1 cellular context compared by ENCODE assay signal in the genomic region with DNA sequence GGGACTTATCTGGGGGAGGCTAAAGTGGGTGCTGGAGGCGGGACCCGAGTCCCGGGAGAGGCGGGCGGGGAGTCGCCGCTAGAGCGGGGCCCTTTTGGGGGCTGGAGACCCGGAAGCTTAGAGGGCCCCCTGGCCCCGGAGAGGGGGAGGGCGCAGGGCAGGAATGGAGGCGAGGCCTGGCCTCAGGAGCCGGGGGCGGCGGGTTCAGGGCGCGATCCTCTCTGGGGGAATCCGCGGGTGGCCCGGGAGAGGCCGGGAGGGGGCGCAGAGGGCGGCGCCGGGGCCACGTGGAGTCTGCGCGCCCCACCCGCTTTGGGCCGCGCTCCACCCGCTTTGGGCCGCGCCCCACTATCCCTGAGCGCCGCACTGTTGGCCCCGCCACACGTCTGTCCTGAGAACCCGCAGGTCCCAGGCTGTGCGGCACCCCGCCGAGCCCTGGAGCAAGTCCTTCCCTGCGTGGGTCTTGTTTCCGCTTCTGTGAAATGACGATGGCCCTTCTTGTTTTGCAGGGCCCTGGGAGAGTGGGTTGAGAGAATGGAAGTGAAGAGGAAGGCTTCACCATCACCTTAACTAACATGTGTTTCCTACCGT.
A peak's percentile ranks its signal among the peaks of the same experiment; 100 is the strongest.
TF ChIP-seq lines count a peak whose summit lies in the region.

No MANE protein-coding gene starts in this region.

TF ChIP-seq in GM12878, 131 proteins besides CTCF, POLR2A, EP300 and RAD21 (continued from another document and continues in another):
- TF ChIP-seq ZZZ3 (IDR thresholded peaks at IDR 0.05; ENCODE audit: control insufficient read depth, insufficient read length, low read depth) (no peak), SREBF1 (IDR thresholded peaks at IDR 0.05; ENCODE audit: low read length) (no peak), SMARCA5 (IDR thresholded peaks at IDR 0.05) (0 out of 2 replicates have a peak, but pooled peaks have one; percentile 58), FOXM1 (IDR thresholded peaks at IDR 0.05; ENCODE audit: low read depth, low read length) (no peak), MAX (IDR thresholded peaks at IDR 0.05; ENCODE audit: low read depth, low read length) (peak; percentile 86), RCOR1 (conservative IDR thresholded peaks at IDR 0.05; ENCODE audit: low read depth, low read length) (no peak), RUNX3 (IDR thresholded peaks at IDR 0.05; ENCODE audit: low read length) (no peak), ZNF592 (IDR thresholded peaks at IDR 0.05) (no peak), ZNF207 (IDR thresholded peaks at IDR 0.05; ENCODE audit: borderline replicate concordance) (no peak), SMC3 (IDR thresholded peaks at IDR 0.05; ENCODE audit: borderline replicate concordance, low read length) (no peak), SMAD1 (IDR thresholded peaks at IDR 0.05; ENCODE audit: low read depth, partially characterized antibody) (no peak), RELA (IDR thresholded peaks at IDR 0.05; ENCODE audit: borderline replicate concordance, partially characterized antibody) (no peak), FOXK2 (IDR thresholded peaks at IDR 0.05) (no peak), HCFC1 (IDR thresholded peaks at IDR 0.05; ENCODE audit: low read length) (peak; percentile 30; the same call in 1 of the 2 replicates), HDAC2 (IDR thresholded peaks at IDR 0.05) (no peak), CBX5 (IDR thresholded peaks at IDR 0.05; ENCODE audit: low read depth) (no peak), CEBPB (IDR thresholded peaks at IDR 0.05; ENCODE audit: borderline replicate concordance in 1 of 2, low read depth in 2 of 2, low read length in 2 of 2) (no peak), NFXL1 (IDR thresholded peaks at IDR 0.05; ENCODE audit: borderline replicate concordance) (no peak), MEF2A (IDR thresholded peaks at IDR 0.05; ENCODE audit: insufficient read depth, low read depth, low read length) (no peak), JUNB (IDR thresholded peaks at IDR 0.05) (no peak), FOS (IDR thresholded peaks at IDR 0.05; ENCODE audit: borderline replicate concordance, extremely low read depth, insufficient read length) (no peak), ATF7 (IDR thresholded peaks at IDR 0.05; ENCODE audit: low read depth) (no peak), POU2F2 (IDR thresholded peaks at IDR 0.05; ENCODE audit: borderline replicate concordance, low read depth, low read length) (no peak), CREB1 (IDR thresholded peaks at IDR 0.05; ENCODE audit: low read depth) (no peak), MLLT1 (IDR thresholded peaks at IDR 0.05) (no peak), RBBP5 (conservative IDR thresholded peaks at IDR 0.05) (no peak), ZBTB4 (CRISPR knock-in tag; IDR thresholded peaks at IDR 0.05) (no peak), KAT2A (conservative IDR thresholded peaks at IDR 0.05; ENCODE audit: control insufficient read depth, low read depth, low read length) (no peak), IRF3 (IDR thresholded peaks at IDR 0.05) (no peak), TCF7 (IDR thresholded peaks at IDR 0.05; ENCODE audit: borderline replicate concordance) (no peak), BHLHE40 (IDR thresholded peaks at IDR 0.05; ENCODE audit: borderline replicate concordance in 1 of 2, low read depth in 2 of 2, low read length in 1 of 2) (peak in 1 of 2 experiments; percentile 53; a peak in 1 of 4 replicates), ZBTB33 (IDR thresholded peaks at IDR 0.05) (no peak), CBFB (IDR thresholded peaks at IDR 0.05; ENCODE audit: low read depth) (no peak), BRCA1 (IDR thresholded peaks at IDR 0.05; ENCODE audit: low read depth, low read length) (no peak), EED (IDR thresholded peaks at IDR 0.05; ENCODE audit: low read depth) (no peak), STAT3 (IDR thresholded peaks at IDR 0.05; ENCODE audit: low read depth, low read length) (no peak), SKIL (IDR thresholded peaks at IDR 0.05; ENCODE audit: low read depth, poor library complexity, severe bottlenecking) (no peak), EZH2 (IDR thresholded peaks at IDR 0.05; ENCODE audit: borderline replicate concordance, control insufficient read depth, low read depth, low read length) (no peak), HDAC6 (IDR thresholded peaks at IDR 0.05; ENCODE audit: unreplicated experiment) (no peak), YY1 (IDR thresholded peaks at IDR 0.05; ENCODE audit: low read depth, low read length) (no peak), NFYA (IDR thresholded peaks at IDR 0.05; ENCODE audit: borderline replicate concordance, low read depth, low read length) (no peak), TBL1XR1 (IDR thresholded peaks at IDR 0.05; ENCODE audit: low read depth, low read length) (no peak)
- TF ChIP-seq, protein P1, sequence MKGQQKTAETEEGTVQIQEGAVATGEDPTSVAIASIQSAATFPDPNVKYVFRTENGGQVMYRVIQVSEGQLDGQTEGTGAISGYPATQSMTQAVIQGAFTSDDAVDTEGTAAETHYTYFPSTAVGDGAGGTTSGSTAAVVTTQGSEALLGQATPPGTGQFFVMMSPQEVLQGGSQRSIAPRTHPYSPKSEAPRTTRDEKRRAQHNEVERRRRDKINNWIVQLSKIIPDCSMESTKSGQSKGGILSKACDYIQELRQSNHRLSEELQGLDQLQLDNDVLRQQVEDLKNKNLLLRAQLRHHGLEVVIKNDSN (IDR thresholded peaks at IDR 0.05; ENCODE audit: borderline replicate concordance, extremely low read length, insufficient read depth, low read depth, low read length) = peak; percentile 62
- TF ChIP-seq, protein P2, sequence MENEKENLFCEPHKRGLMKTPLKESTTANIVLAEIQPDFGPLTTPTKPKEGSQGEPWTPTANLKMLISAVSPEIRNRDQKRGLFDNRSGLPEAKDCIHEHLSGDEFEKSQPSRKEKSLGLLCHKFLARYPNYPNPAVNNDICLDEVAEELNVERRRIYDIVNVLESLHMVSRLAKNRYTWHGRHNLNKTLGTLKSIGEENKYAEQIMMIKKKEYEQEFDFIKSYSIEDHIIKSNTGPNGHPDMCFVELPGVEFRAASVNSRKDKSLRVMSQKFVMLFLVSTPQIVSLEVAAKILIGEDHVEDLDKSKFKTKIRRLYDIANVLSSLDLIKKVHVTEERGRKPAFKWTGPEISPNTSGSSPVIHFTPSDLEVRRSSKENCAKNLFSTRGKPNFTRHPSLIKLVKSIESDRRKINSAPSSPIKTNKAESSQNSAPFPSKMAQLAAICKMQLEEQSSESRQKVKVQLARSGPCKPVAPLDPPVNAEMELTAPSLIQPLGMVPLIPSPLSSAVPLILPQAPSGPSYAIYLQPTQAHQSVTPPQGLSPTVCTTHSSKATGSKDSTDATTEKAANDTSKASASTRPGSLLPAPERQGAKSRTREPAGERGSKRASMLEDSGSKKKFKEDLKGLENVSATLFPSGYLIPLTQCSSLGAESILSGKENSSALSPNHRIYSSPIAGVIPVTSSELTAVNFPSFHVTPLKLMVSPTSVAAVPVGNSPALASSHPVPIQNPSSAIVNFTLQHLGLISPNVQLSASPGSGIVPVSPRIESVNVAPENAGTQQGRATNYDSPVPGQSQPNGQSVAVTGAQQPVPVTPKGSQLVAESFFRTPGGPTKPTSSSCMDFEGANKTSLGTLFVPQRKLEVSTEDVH (IDR thresholded peaks at IDR 0.05; ENCODE audit: low read depth, partially characterized antibody) = no peak
